In genomic region chr20:2874456-2874855, GRCh38 we compare ENCODE assay signal across 8 cellular contexts. TPM values are rescaled to one million over a fixed set of nuclear protein-coding genes. Genes with fewer than 3 reads are reported as not detected.
DNase-seq lines count a peak whose midpoint lies in the region; ATAC-seq and TF ChIP-seq lines count a peak whose summit lies in the region.

No MANE protein-coding gene starts in this region.

- H3K4me3 Mint-ChIP-seq in activated naive CD8-positive, alpha-beta T cell treated with anti-CD3 and anti-CD28 coated beads for 36 hours, result peak overlapping the region; percentile 89

- peaks cover 59% of the 10 kb centered on the region for H3K4me1 Mint-ChIP-seq in activated naive CD8-positive, alpha-beta T cell treated with anti-CD3 and anti-CD28 coated beads for 36 hours

- no peak overlapping the region for H3K27ac ChIP-seq in left lung
- peak overlapping the region in 1 of 3 donors; percentile 55 for H3K27ac ChIP-seq in thyroid gland

- no peak for TF ChIP-seq POLR2A in thyroid gland (IDR thresholded peaks at IDR 0.05)

- H3K9me3 Mint-ChIP-seq in activated naive CD8-positive, alpha-beta T cell treated with anti-CD3 and anti-CD28 coated beads for 36 hours, result no peaks in the 10 kb centered on the region

- H3K9me3 ChIP-seq in left lung (no peaks in the 10 kb centered on the region), thyroid gland (no peaks in the 10 kb centered on the region)

- no peak for ATAC-seq in left lung
- ATAC-seq in GM18517 (IDR thresholded peaks at IDR 0.05; ENCODE audit: unreplicated experiment), result no peak

- intact Hi-C loops in left lung (cut with DNase I) (loop anchor here in 1 of 2 donors (10.0 kb wide), 1 partner anchor 110 kb away; no protein-coding TSS in a partner anchor), thyroid gland (cut with DNase I) (no loop called here)

- H3K27ac Mint-ChIP-seq in activated naive CD8-positive, alpha-beta T cell treated with anti-CD3 and anti-CD28 coated beads for 36 hours, result peak overlapping the region; percentile 60

- H3K36me3 Mint-ChIP-seq in activated naive CD8-positive, alpha-beta T cell treated with anti-CD3 and anti-CD28 coated beads for 36 hours, result peaks cover 29% of the 10 kb centered on the region

- H3K27me3 ChIP-seq in left lung, result peaks cover 0 to 14% of the 10 kb centered on the region in 2 donors
- H3K27me3 ChIP-seq in thyroid gland, result no peaks in the 10 kb centered on the region

- H3K4me1 ChIP-seq in left lung, result peaks cover 5 to 56% of the 10 kb centered on the region in 2 donors
- H3K4me1 ChIP-seq in thyroid gland, result peaks cover 17 to 23% of the 10 kb centered on the region in 2 donors

- no peaks in the 10 kb centered on the region for H3K27me3 Mint-ChIP-seq in activated naive CD8-positive, alpha-beta T cell treated with anti-CD3 and anti-CD28 coated beads for 36 hours

- H3K4me3 ChIP-seq in AG10803 (ENCODE audit: low read length) (peak overlapping the region; percentile 84), HFF-Myc (replicated peaks; ENCODE audit: low read depth, low read length) (peak overlapping the region; percentile 69), left lung (peak overlapping the region; percentile 82 to 96), thyroid gland (replicated peaks in 1 of 3) (peak overlapping the region in 2 of 3 donors; percentile 71 to 82)

- in situ Hi-C loops in GM13976 (cut with MboI; ENCODE audit: low sequenced_read_pairs, unreplicated experiment), result no loop called here

- WGBS in thyroid gland, 2 donors, result 31 to 36% methylated on average over 7 of the region's 7 CpGs

- H3K36me3 ChIP-seq in left lung, result no peaks in the 10 kb centered on the region
- H3K36me3 ChIP-seq in thyroid gland, result no peaks in the 10 kb centered on the region

- DNase-seq in AG10803 (ENCODE audit: low read depth), result no peak
- DNase-seq in HFF-Myc (ENCODE audit: extremely low read depth, low read depth), result no peak
- no peak for DNase-seq in activated naive CD8-positive, alpha-beta T cell treated with anti-CD3 and anti-CD28 coated beads for 36 hours
- DNase-seq in left lung, result no peak
- DNase-seq in thyroid gland, result no peak
- DNase-seq in GM13976 (ENCODE audit: low spot score), result no peak
- DNase-seq in NCI-H1694 treated with DMSO at 0.1 percent for 48 hours (lab: John Stamatoyannopoulos, UW), result no peak

- TF ChIP-seq CTCF in AG10803 (conservative IDR thresholded peaks at IDR 0.05; ENCODE audit: low read length) (no peak), HFF-Myc (IDR thresholded peaks at IDR 0.05; ENCODE audit: low read depth, low read length, missing control alignments) (no peak), left lung (IDR thresholded peaks at IDR 0.05) (no peak), thyroid gland (IDR thresholded peaks at IDR 0.05) (no peak), GM13976 (IDR thresholded peaks at IDR 0.05; ENCODE audit: borderline replicate concordance, control extremely low read depth, extremely low read depth, insufficient read depth, missing control alignments) (no peak)

RNA-seq across cellular contexts. Expression of gene PTPRA, which starts 1.2 kb away (rescaled TPM):
- total RNA-seq in activated naive CD8-positive, alpha-beta T cell treated with anti-CD3 and anti-CD28 coated beads for 36 hours, result 10 to 100 TPM; 40.6 to 43.0 TPM
- total RNA-seq in left lung (10 to 100 TPM; 51.0 to 54.0 TPM), thyroid gland (100 to 1,000 TPM in 2 of 4 donors, 10 to 100 TPM in 2; 73.4 to 110 (median 93.1) TPM)

RNA-seq across cellular contexts. Expression of gene VPS16, which starts 33.9 kb away (rescaled TPM):
- 10 to 100 TPM; 33.5 to 34.1 TPM for total RNA-seq in activated naive CD8-positive, alpha-beta T cell treated with anti-CD3 and anti-CD28 coated beads for 36 hours
- total RNA-seq in left lung (10 to 100 TPM; 38.6 to 42.7 TPM), thyroid gland (10 to 100 TPM; 26.7 to 44.9 (median 43.4) TPM)

RNA-seq across cellular contexts. Expression of gene PCED1A, which starts 34.0 kb away (rescaled TPM):
- total RNA-seq in activated naive CD8-positive, alpha-beta T cell treated with anti-CD3 and anti-CD28 coated beads for 36 hours, result 10 to 100 TPM; 24.2 to 26.3 TPM
- total RNA-seq in left lung (10 to 100 TPM; 34.3 to 39.2 TPM), thyroid gland (10 to 100 TPM; 38.0 to 95.9 (median 63.4) TPM)

RNA-seq across cellular contexts. Expression of gene TMEM239, which starts 58.3 kb away (rescaled TPM):
- not detected for total RNA-seq in activated naive CD8-positive, alpha-beta T cell treated with anti-CD3 and anti-CD28 coated beads for 36 hours
- total RNA-seq in left lung, result not detected
- not detected for total RNA-seq in thyroid gland

RNA-seq across cellular contexts. Expression of gene C20orf141, which starts 59.7 kb away (rescaled TPM):
- total RNA-seq in activated naive CD8-positive, alpha-beta T cell treated with anti-CD3 and anti-CD28 coated beads for 36 hours, result not detected
- total RNA-seq in left lung (not detected), thyroid gland (not detected)
